In the genomic region with DNA sequence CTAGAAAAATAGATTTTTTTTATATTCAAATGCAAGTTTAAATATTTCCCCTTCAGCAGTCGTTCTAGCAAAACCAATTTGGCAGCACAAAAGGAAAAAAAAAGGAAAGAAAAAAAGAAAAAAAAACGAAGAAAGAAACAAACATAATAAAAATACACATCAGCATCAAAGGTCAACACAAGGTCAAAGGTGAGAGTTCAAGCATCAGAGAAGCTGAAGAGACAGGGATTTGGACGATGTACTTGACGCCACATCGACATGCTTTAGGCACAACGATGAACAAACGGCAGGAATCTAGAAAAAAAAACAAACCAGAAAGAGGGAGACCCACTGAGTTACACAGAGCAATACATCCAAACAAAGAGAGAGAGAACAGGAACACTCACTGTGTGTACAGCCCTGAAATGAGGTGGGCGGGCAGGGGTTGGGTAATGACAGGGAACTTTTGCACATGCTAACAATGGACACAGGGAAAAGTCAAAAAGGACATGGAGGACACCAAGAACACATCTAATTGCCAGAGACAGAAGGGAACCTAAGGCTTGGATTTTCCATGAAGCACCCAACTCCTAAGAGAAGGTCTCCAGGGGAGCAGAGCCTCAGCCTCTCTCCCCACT, we compare ENCODE assay signal across 14 cellular contexts. TPM values are rescaled to one million over a fixed set of nuclear protein-coding genes. Genes with fewer than 3 reads are reported as not detected.
A peak's percentile ranks its signal among the peaks of the same experiment; 100 is the strongest.
DNase-seq lines count a peak whose midpoint lies in the region; ATAC-seq and TF ChIP-seq lines count a peak whose summit lies in the region.
"Had no signal": no experiment of that assay in that cellular context is flagged by ENCODE, and none has a peak within 500 bp of the region (broad histone marks: within the 10 kb centered on the region; RNA-seq: fewer than 3 reads in every experiment).

No MANE protein-coding gene starts in this region.

- H3K4me3 ChIP-seq in esophagus muscularis mucosa, result no peak overlapping the region
- H3K4me3 ChIP-seq: HAP-1, heart left ventricle had no signal

- no peaks in the 10 kb centered on the region for H3K27me3 ChIP-seq in esophagus muscularis mucosa
- H3K27me3 ChIP-seq: heart left ventricle had no signal

- H3K36me3 Mint-ChIP-seq in progenitor cell of endocrine pancreas (ENCODE audit: insufficient read depth), result peaks cover 26% of the 10 kb centered on the region

- TF ChIP-seq POLR2A in esophagus muscularis mucosa (IDR thresholded peaks at IDR 0.05; ENCODE audit: low read depth), result no peak

- TF ChIP-seq CTCF in esophagus muscularis mucosa (IDR thresholded peaks at IDR 0.05) (no peak), progenitor cell of endocrine pancreas (IDR thresholded peaks at IDR 0.05; ENCODE audit: unreplicated experiment) (no peak), GM10266 (IDR thresholded peaks at IDR 0.05; ENCODE audit: control insufficient read depth, insufficient read depth, low read depth, missing control alignments) (no peak)

- no peak for ATAC-seq in GM21423 (IDR thresholded peaks at IDR 0.05; ENCODE audit: unreplicated experiment)

- H3K27ac ChIP-seq in esophagus muscularis mucosa (replicated peaks in 1 of 4), result peak overlapping the region; percentile 63 to 75 (median 70)

- H3K27me3 Mint-ChIP-seq in progenitor cell of endocrine pancreas, result no peaks in the 10 kb centered on the region

- no peak overlapping the region for H3K4me3 Mint-ChIP-seq in progenitor cell of endocrine pancreas (ENCODE audit: low read depth)

- H3K4me1 Mint-ChIP-seq in progenitor cell of endocrine pancreas (ENCODE audit: low read depth), result peaks cover 31% of the 10 kb centered on the region

- H3K9me3 ChIP-seq in esophagus muscularis mucosa, result no peaks in the 10 kb centered on the region
- H3K9me3 ChIP-seq: HAP-1, heart left ventricle had no signal

- no peak for TF ChIP-seq EP300 in esophagus muscularis mucosa (IDR thresholded peaks at IDR 0.05)

- H3K9me3 Mint-ChIP-seq in progenitor cell of endocrine pancreas (ENCODE audit: low read depth), result no peaks in the 10 kb centered on the region

- peaks cover 22 to 60% (median 52%) of the 10 kb centered on the region in 4 donors for H3K36me3 ChIP-seq in esophagus muscularis mucosa

- peak overlapping the region; percentile 83 for H3K27ac Mint-ChIP-seq in progenitor cell of endocrine pancreas

- intact Hi-C loops in esophagus muscularis mucosa (cut with DNase I), result no loop called here

- peaks cover 35 to 72% (median 69%) of the 10 kb centered on the region in 4 donors for H3K4me1 ChIP-seq in esophagus muscularis mucosa

- DNase-seq in NCI-H1092 treated with DMSO at 0.1 percent for 48 hours (lab: John Stamatoyannopoulos, UW), result peak; percentile 58
- DNase-seq in NCI-H1092 (lab: John Stamatoyannopoulos, UW), result no peak
- peak; percentile 31 for DNase-seq in NCI-H2227 (lab: John Stamatoyannopoulos, UW; ENCODE audit: unreplicated experiment)
- no peak for DNase-seq in esophagus muscularis mucosa (ENCODE audit: extremely low spot score)
- DNase-seq in progenitor cell of endocrine pancreas (ENCODE audit: low spot score, unreplicated experiment), result no peak
- DNase-seq in GM10266 (ENCODE audit: extremely low spot score), result no peak
- DNase-seq in NCI-H128 (lab: John Stamatoyannopoulos, UW; ENCODE audit: unreplicated experiment), result no peak
- DNase-seq: heart left ventricle; stimulated activated CD4-positive, alpha-beta T cell treated with anti-CD3 and anti-CD28 coated beads, Interleukin-1b, Interleukin-23, amount 100 ng/mL, for 48 hours; trophoblast cell had no signal

- 56% methylated on average over 8 of the region's 8 CpGs for WGBS in esophagus muscularis mucosa

RNA-seq across cellular contexts. Expression of a gene that starts 19.8 kb away (rescaled TPM):
- 1 to 10 TPM in 1 of 4 donors, under 1 TPM in 3; 0.42 to 1.4 (median 0.70) TPM for total RNA-seq in esophagus muscularis mucosa
- 0.42 and 0.81 TPM in 2 replicates for total RNA-seq in progenitor cell of endocrine pancreas
- total RNA-seq: A172, cerebellum had no signal

RNA-seq across cellular contexts. Expression of a gene that starts 42.5 kb away (rescaled TPM):
- total RNA-seq in esophagus muscularis mucosa (100 to 1,000 TPM; 163 to 197 (median 182) TPM), progenitor cell of endocrine pancreas (101 and 103 TPM in 2 replicates)

Comparison
In these comparisons a context has a peak if more than half of its experiments do, and no peak if none do; other contexts are left out.
1. DNase-seq: peak in NCI-H1092 treated with DMSO at 0.1 percent for 48 hours (single experiment) and NCI-H2227 (single experiment); none in NCI-H1092 (single experiment), esophagus muscularis mucosa (single experiment), progenitor cell of endocrine pancreas (single experiment), GM10266 (single experiment) and NCI-H128 (single experiment).